Comparison of ENCODE assay signal across 8 cellular contexts in the genomic region with DNA sequence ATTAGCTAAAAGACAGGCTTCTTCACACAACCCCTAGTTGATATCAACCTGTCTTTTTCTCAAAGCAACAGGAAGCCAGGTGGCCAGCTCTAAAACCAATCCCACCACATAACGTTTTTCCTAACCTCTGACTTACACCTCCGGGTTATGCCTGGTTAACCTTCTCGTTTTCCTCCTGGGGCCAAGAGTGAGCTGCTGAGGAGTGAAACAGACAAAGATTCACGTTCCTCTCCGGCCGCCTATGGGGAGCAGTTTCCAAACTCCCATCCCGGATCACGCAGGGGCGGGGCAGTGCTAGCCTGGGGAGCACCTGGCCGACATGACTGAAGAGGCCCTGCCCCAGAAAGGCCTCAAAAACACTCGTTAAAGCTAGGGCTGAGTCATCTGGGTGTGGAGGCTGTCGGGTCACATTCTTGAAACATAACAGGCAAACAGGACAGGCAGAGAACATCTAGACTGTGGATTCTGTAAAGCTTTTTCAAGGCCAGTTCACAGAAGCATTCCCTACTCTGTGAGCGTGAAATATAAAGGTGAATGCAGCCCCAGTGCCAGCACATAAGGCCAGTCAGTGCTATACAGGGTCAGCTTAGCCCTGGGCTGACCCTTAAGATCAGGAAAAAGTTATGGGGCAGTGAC. TPM values are rescaled to one million over a fixed set of nuclear protein-coding genes. Genes with fewer than 3 reads are reported as not detected.
DNase-seq lines count a peak whose midpoint lies in the region; ATAC-seq and TF ChIP-seq lines count a peak whose summit lies in the region.

No MANE protein-coding gene starts in this region.

- H4K20me1 ChIP-seq in mammary epithelial cell (ENCODE audit: insufficient read depth, low read length): no peaks in the 10 kb centered on the region

- BruUV-seq in mammary epithelial cell (replicated peaks; lab: Mats Ljungman, UMichigan): no TSS peak

- no peak for TF ChIP-seq CTCF in mammary epithelial cell (conservative IDR thresholded peaks at IDR 0.05 in 1 of 2, IDR thresholded peaks at IDR 0.05 in 1 of 2; ENCODE audit: extremely low read depth in 1 of 2, insufficient read depth in 1 of 2, low read depth in 1 of 2, low read length in 2 of 2)
- TF ChIP-seq CTCF in left lung (IDR thresholded peaks at IDR 0.05): no peak

- H3K36me3 ChIP-seq in mammary epithelial cell (ENCODE audit: insufficient read depth, low read length): no peaks in the 10 kb centered on the region
- no peaks in the 10 kb centered on the region for H3K36me3 ChIP-seq in left lung

- H2AFZ ChIP-seq in mammary epithelial cell (ENCODE audit: low read depth, low read length): peak overlapping the region; percentile 66

- H3K9ac ChIP-seq in mammary epithelial cell (ENCODE audit: insufficient read depth, low read length): peak overlapping the region; percentile 96

- no peaks in the 10 kb centered on the region for H3K79me2 ChIP-seq in mammary epithelial cell (ENCODE audit: insufficient read depth, low read length)

- in situ Hi-C loops in mammary epithelial cell (cut with MboI; ENCODE audit: low sequenced_read_pairs in 2 of 2): no loop called here

- H3K9me3 ChIP-seq in mammary epithelial cell (replicated peaks; ENCODE audit: insufficient read depth, low read length): peaks cover 9% of the 10 kb centered on the region
- H3K9me3 ChIP-seq in left lung: peaks cover 0 to 6% of the 10 kb centered on the region in 2 donors

- H3K27ac ChIP-seq in mammary epithelial cell (ENCODE audit: insufficient read depth, low read depth, low read length): peak overlapping the region; percentile 99
- peak overlapping the region; percentile 87 to 93 for H3K27ac ChIP-seq in left lung

- H3K27me3 ChIP-seq in mammary epithelial cell (ENCODE audit: insufficient read depth, low read length): no peaks in the 10 kb centered on the region
- H3K27me3 ChIP-seq in left lung: no peaks in the 10 kb centered on the region

- H3K4me2 ChIP-seq in mammary epithelial cell (ENCODE audit: insufficient read depth, low read depth, low read length): peak overlapping the region; percentile 78

- peaks cover 36% of the 10 kb centered on the region for H3K4me1 ChIP-seq in mammary epithelial cell (ENCODE audit: insufficient read depth, low read length)
- H3K4me1 ChIP-seq in left lung: peaks cover 52 to 97% of the 10 kb centered on the region in 2 donors

- dilution Hi-C loops in mammary epithelial cell (cut with HindIII; ENCODE audit: low sequenced_read_pairs): no loop called here

- intact Hi-C loops in mammary epithelial cell (cut with micrococcal nuclease): loop anchor here (1.0 kb wide), 1 partner anchor 26 kb away; the partner anchor contains the start of gene LGALS3
- intact Hi-C loops in left lung (cut with DNase I): no loop called here

- H3K4me3 ChIP-seq in mammary epithelial cell (replicated peaks in 1 of 3; ENCODE audit: insufficient read depth in 1 of 3, low read depth in 2 of 3, low read length in 3 of 3) (peak overlapping the region; percentile 29 to 45 (median 33)), left lung (peak overlapping the region in 1 of 2 donors; percentile 23)

- 0% methylated on average over 13 of the region's 13 CpGs for WGBS in mammary epithelial cell (ENCODE audit: low coverage, missing lambda C conversion rate)

- ATAC-seq in GM19452 (IDR thresholded peaks at IDR 0.05; ENCODE audit: unreplicated experiment) (peak; percentile 43), left lung (peak; percentile 85)

- DNase-seq in CD1c-positive myeloid dendritic cell (ENCODE audit: extremely low spot score) (peak; percentile 70), HUDEP-2 (lab: John Stamatoyannopoulos, UW; ENCODE audit: unreplicated experiment in 76 of 76) (peak in 73 of 76 experiments; percentile 25 to 86 (median 67)), T1000 (lab: John Stamatoyannopoulos, UW) (peak; percentile 75), mammary epithelial cell (peak; percentile 99), left lung (peak; percentile 88 to 91)
- peak; percentile 37 for DNase-seq in stimulated activated CD8-positive, alpha-beta memory T cell treated with anti-CD3 and anti-CD28 coated beads, Interleukin-12 subunit alpha, Interleukin-12 subunit beta, amount 100 ng/mL, for 1 hour (ENCODE audit: low read depth)
- DNase-seq in effector CD8-positive, alpha-beta T cell (lab: John Stamatoyannopoulos, UW): no peak

- CTCF ChIA-PET in mammary epithelial cell (lab: Charles Lee; ENCODE audit: low non-redundant PET): no interaction called here

RNA-seq across cellular contexts. Expression of gene LGALS3, which starts 25.9 kb away (rescaled TPM):
- total RNA-seq in mammary epithelial cell (100 to 1,000 TPM; 138 to 232 TPM), left lung (100 to 1,000 TPM; 332 to 369 TPM)
- 156 TPM for polyA plus RNA-seq in mammary epithelial cell
- polyA minus RNA-seq in mammary epithelial cell: 47.3 TPM

RNA-seq across cellular contexts. Expression of gene MAPK1IP1L, which starts 51.7 kb away (rescaled TPM):
- total RNA-seq in mammary epithelial cell: 100 to 1,000 TPM in 1 of 2 donors, 10 to 100 TPM in 1; 48.2 to 108 TPM
- 134 TPM for polyA plus RNA-seq in mammary epithelial cell
- polyA minus RNA-seq in mammary epithelial cell: 100 TPM
- 10 to 100 TPM; 81.0 to 87.3 TPM for total RNA-seq in left lung
